In genomic region chr13:32781906-32782305, GRCh38 we compare ENCODE assay signal across 28 cellular contexts.
"Had no signal": no experiment of that assay in that cellular context is flagged by ENCODE, and none has a peak within 500 bp of the region (broad histone marks: within the 10 kb centered on the region; RNA-seq: fewer than 3 reads in every experiment).

No MANE protein-coding gene starts in this region.

- H3K9me3 ChIP-seq: mucosa of descending colon, psoas muscle, stomach, thyroid gland, vagina had no signal

- DNase-seq: cortex of kidney; endodermal cell; foreskin fibroblast; heart left ventricle; hippocampal formation; left cardiac atrium; left lung; mesenchymal stem cell; mucosa of descending colon; naive B cell; nephron progenitor cell; nucleus accumbens; posterior cingulate gyrus; psoas muscle; right cardiac atrium; stimulated activated CD4-positive, alpha-beta T cell treated with anti-CD3 and anti-CD28 coated beads, Interleukin-15, amount 100 ng/mL, for 24 hours; stimulated activated CD4-positive, alpha-beta T cell treated with anti-CD3 and anti-CD28 coated beads, Interleukin-2, amount 100 ng/mL, for 48 hours; stimulated activated CD8-positive, alpha-beta memory T cell treated with anti-CD3 and anti-CD28 coated beads, Interleukin-4, amount 100 ng/mL, for 48 hours; stimulated activated naive CD4-positive, alpha-beta T cell treated with Interleukin-2 at 50 U/mL for 16 hours; stomach; thyroid gland; trophoblast cell had no signal

- H3K27me3 Mint-ChIP-seq: naive B cell had no signal

- H3K4me1 Mint-ChIP-seq: endodermal cell, mesothelial cell of epicardium, naive B cell, nephron progenitor cell had no signal

- ATAC-seq: esophagus mucosa, gastroesophageal sphincter, heart left ventricle, left cardiac atrium, left lung, mucosa of descending colon, psoas muscle, right cardiac atrium had no signal

- H3K27me3 ChIP-seq: gastroesophageal sphincter, heart left ventricle, left lung, stomach, thyroid gland, vagina had no signal

- H3K27ac Mint-ChIP-seq: endodermal cell, mesothelial cell of epicardium, nephron progenitor cell had no signal

- H3K27ac ChIP-seq: epithelial cell of prostate, gastroesophageal sphincter, heart left ventricle, left lung, psoas muscle, skin epidermis, stomach, thyroid gland, vagina had no signal

- H3K4me3 ChIP-seq: gastroesophageal sphincter, heart left ventricle, left lung, mucosa of descending colon, psoas muscle, skin epidermis, stomach, thyroid gland, vagina had no signal

- H3K4me3 Mint-ChIP-seq: endodermal cell, mesothelial cell of epicardium, naive B cell, nephron progenitor cell had no signal

- H3K4me1 ChIP-seq: gastroesophageal sphincter, heart left ventricle, left lung, psoas muscle, thyroid gland, vagina had no signal
